ENCODE assay signal across 30 cellular contexts in genomic region chr4:85302193-85302736, GRCh38.
"Had no signal": no experiment of that assay in that cellular context is flagged by ENCODE, and none has a peak within 500 bp of the region (broad histone marks: within the 10 kb centered on the region; RNA-seq: fewer than 3 reads in every experiment).

No MANE protein-coding gene starts in this region.

- H3K4me1 ChIP-seq: adrenal gland, body of pancreas had no signal

- H3K27ac Mint-ChIP-seq: activated CD4-positive, alpha-beta memory T cell treated with anti-CD3 and anti-CD28 coated beads for 36 hours; activated CD4-positive, alpha-beta T cell treated with anti-CD3 and anti-CD28 coated beads for 36 hours; activated CD4-positive, alpha-beta T cell treated with anti-CD3 and anti-CD28 coated beads, Interleukin-2, amount 10 ng/mL, durations not matched to agents 24 days and 14 days; activated CD8-positive, alpha-beta memory T cell treated with anti-CD3 and anti-CD28 coated beads, Interleukin-2, amount 10 ng/mL, durations not matched to agents 7 days and 5 days; activated CD8-positive, alpha-beta T cell treated with anti-CD3 and anti-CD28 coated beads, Interleukin-2, amount 10 ng/mL, durations not matched to agents 7 days and 5 days; activated naive CD4-positive, alpha-beta T cell treated with anti-CD3 and anti-CD28 coated beads for 36 hours; activated naive CD4-positive, alpha-beta T cell treated with anti-CD3 and anti-CD28 coated beads, Interleukin-2, amount 50 U/mL, for 24 hours; activated naive CD8-positive, alpha-beta T cell treated with anti-CD3 and anti-CD28 coated beads for 36 hours; activated naive CD8-positive, alpha-beta T cell treated with anti-CD3 and anti-CD28 coated beads, Interleukin-2, amount 50 U/mL, for 24 hours; activated T-helper 1 cell treated with anti-CD3 and anti-CD28 coated beads, Interleukin-12 subunit alpha, Interleukin-12 subunit beta, Interleukin-2, Interleukin-4 antibody, amounts not matched to agents 30 ng/mL and 10 ng/mL and 1 ng/mL, durations not matched to agents 14 hours and 24 hours and 36 hours; activated T-helper 2 cell treated with anti-CD3 and anti-CD28 coated beads, Interferon-gamma antibody, Interleukin-2, Interleukin-4, amounts not matched to agents 10 μg/mL and 5 μg/mL and 100 μg/mL, durations not matched to agents 14 hours and 24 hours and 36 hours; effector memory CD8-positive, alpha-beta T cell; T-helper 17 cell; T-helper 2 cell treated with Interferon-gamma antibody and Interleukin-4, amounts not matched to agents 5 μg/mL and 100 μg/mL, for 36 hours had no signal

- H3K27ac ChIP-seq: adrenal gland, body of pancreas, epithelial cell of prostate, WERI-Rb-1 had no signal

- ATAC-seq: activated CD4-positive, alpha-beta T cell treated with anti-CD3 and anti-CD28 coated beads for 36 hours; activated CD8-positive, alpha-beta memory T cell treated with anti-CD3 and anti-CD28 coated beads, Interleukin-2, amount 10 ng/mL, durations not matched to agents 7 days and 5 days; activated CD8-positive, alpha-beta T cell treated with anti-CD3 and anti-CD28 coated beads, Interleukin-2, amount 10 ng/mL, durations not matched to agents 7 days and 5 days; activated naive CD8-positive, alpha-beta T cell treated with anti-CD3 and anti-CD28 coated beads, Interleukin-2, amount 50 U/mL, for 24 hours; body of pancreas; effector memory CD8-positive, alpha-beta T cell; T-helper 17 cell had no signal

- H3K4me1 Mint-ChIP-seq: activated CD4-positive, alpha-beta T cell treated with anti-CD3 and anti-CD28 coated beads for 36 hours; activated CD4-positive, alpha-beta T cell treated with anti-CD3 and anti-CD28 coated beads, Interleukin-2, amount 10 ng/mL, durations not matched to agents 24 days and 14 days; activated CD8-positive, alpha-beta memory T cell treated with anti-CD3 and anti-CD28 coated beads, Interleukin-2, amount 10 ng/mL, durations not matched to agents 7 days and 5 days; activated naive CD4-positive, alpha-beta T cell treated with anti-CD3 and anti-CD28 coated beads, Interleukin-2, amount 50 U/mL, for 24 hours; activated naive CD8-positive, alpha-beta T cell treated with anti-CD3 and anti-CD28 coated beads for 36 hours; activated naive CD8-positive, alpha-beta T cell treated with anti-CD3 and anti-CD28 coated beads, Interleukin-2, amount 50 U/mL, for 24 hours; T-helper 17 cell had no signal

- H3K36me3 ChIP-seq: adrenal gland, WERI-Rb-1 had no signal

- H3K27me3 ChIP-seq: adrenal gland, body of pancreas had no signal

- H3K27me3 Mint-ChIP-seq: activated CD4-positive, alpha-beta memory T cell treated with anti-CD3 and anti-CD28 coated beads for 36 hours; activated CD4-positive, alpha-beta T cell treated with anti-CD3 and anti-CD28 coated beads for 36 hours; activated CD4-positive, alpha-beta T cell treated with anti-CD3 and anti-CD28 coated beads, Interleukin-2, amount 10 ng/mL, durations not matched to agents 24 days and 14 days; activated CD8-positive, alpha-beta memory T cell treated with anti-CD3 and anti-CD28 coated beads, Interleukin-2, amount 10 ng/mL, durations not matched to agents 7 days and 5 days; activated naive CD4-positive, alpha-beta T cell treated with anti-CD3 and anti-CD28 coated beads, Interleukin-2, amount 50 U/mL, for 24 hours; activated naive CD8-positive, alpha-beta T cell treated with anti-CD3 and anti-CD28 coated beads for 36 hours; activated naive CD8-positive, alpha-beta T cell treated with anti-CD3 and anti-CD28 coated beads, Interleukin-2, amount 50 U/mL, for 24 hours; effector memory CD8-positive, alpha-beta T cell; T-helper 17 cell had no signal

- H3K4me3 Mint-ChIP-seq: activated CD4-positive, alpha-beta memory T cell treated with anti-CD3 and anti-CD28 coated beads for 36 hours; activated CD4-positive, alpha-beta T cell treated with anti-CD3 and anti-CD28 coated beads for 36 hours; activated CD4-positive, alpha-beta T cell treated with anti-CD3 and anti-CD28 coated beads, Interleukin-2, amount 10 ng/mL, durations not matched to agents 24 days and 14 days; activated CD8-positive, alpha-beta memory T cell treated with anti-CD3 and anti-CD28 coated beads, Interleukin-2, amount 10 ng/mL, durations not matched to agents 7 days and 5 days; activated CD8-positive, alpha-beta T cell treated with anti-CD3 and anti-CD28 coated beads, Interleukin-2, amount 10 ng/mL, durations not matched to agents 7 days and 5 days; activated naive CD4-positive, alpha-beta T cell treated with anti-CD3 and anti-CD28 coated beads for 36 hours; activated naive CD4-positive, alpha-beta T cell treated with anti-CD3 and anti-CD28 coated beads, Interleukin-2, amount 50 U/mL, for 24 hours; activated naive CD8-positive, alpha-beta T cell treated with anti-CD3 and anti-CD28 coated beads for 36 hours; activated naive CD8-positive, alpha-beta T cell treated with anti-CD3 and anti-CD28 coated beads, Interleukin-2, amount 50 U/mL, for 24 hours; activated T-helper 1 cell treated with anti-CD3 and anti-CD28 coated beads, Interleukin-12 subunit alpha, Interleukin-12 subunit beta, Interleukin-2, Interleukin-4 antibody, amounts not matched to agents 30 ng/mL and 10 ng/mL and 1 ng/mL, durations not matched to agents 14 hours and 24 hours and 36 hours; effector memory CD8-positive, alpha-beta T cell; T-helper 17 cell; T-helper 2 cell treated with Interferon-gamma antibody and Interleukin-4, amounts not matched to agents 5 μg/mL and 100 μg/mL, for 36 hours had no signal

- H3K9me3 ChIP-seq: body of pancreas had no signal

- DNase-seq: activated CD4-positive, alpha-beta memory T cell treated with anti-CD3 and anti-CD28 coated beads for 36 hours; activated CD4-positive, alpha-beta T cell treated with anti-CD3 and anti-CD28 coated beads for 36 hours; activated CD4-positive, alpha-beta T cell treated with anti-CD3 and anti-CD28 coated beads, Interleukin-2, amount 10 ng/mL, durations not matched to agents 24 days and 14 days; activated CD4-positive, CD25-positive, alpha-beta regulatory T cell; activated CD4-positive, CD25-positive, alpha-beta regulatory T cell treated with anti-CD3 and anti-CD28 coated beads, Interleukin-2, amount 50 U/mL, for 72 hours; activated CD8-positive, alpha-beta memory T cell treated with anti-CD3 and anti-CD28 coated beads, Interleukin-2, amount 10 ng/mL, durations not matched to agents 7 days and 5 days; activated CD8-positive, alpha-beta memory T cell treated with anti-CD3 and anti-CD28 coated beads, Interleukin-2, amount 50 U/mL, for 4 hours; activated CD8-positive, alpha-beta T cell treated with anti-CD3 and anti-CD28 coated beads, Interleukin-2, amount 10 ng/mL, durations not matched to agents 7 days and 5 days; activated effector memory CD4-positive, alpha-beta T cell treated with anti-CD3 and anti-CD28 coated beads, Interleukin-2, amount 50 U/mL, for 16 hours; activated naive CD4-positive, alpha-beta T cell treated with anti-CD3 and anti-CD28 coated beads for 36 hours; activated naive CD8-positive, alpha-beta T cell treated with anti-CD3 and anti-CD28 coated beads for 36 hours; activated naive CD8-positive, alpha-beta T cell treated with anti-CD3 and anti-CD28 coated beads, Interleukin-2, amount 50 U/mL, for 24 hours; activated T-cell treated with anti-CD3 and anti-CD28 coated beads, Interleukin-2, amount 50 U/mL, for 1 hour; activated T-cell treated with anti-CD3 and anti-CD28 coated beads, Interleukin-2, amount 50 U/mL, for 48 hours; adrenal gland; body of pancreas; cortex of kidney; dermis blood vessel endothelial cell; effector CD4-positive, alpha-beta T cell; effector memory CD8-positive, alpha-beta T cell; foreskin fibroblast; T-helper 1 cell; T-helper 17 cell; T1000; WERI-Rb-1 had no signal

- H3K4me3 ChIP-seq: adrenal gland, body of pancreas had no signal

- H3K36me3 Mint-ChIP-seq: activated CD4-positive, alpha-beta memory T cell treated with anti-CD3 and anti-CD28 coated beads for 36 hours; activated CD8-positive, alpha-beta memory T cell treated with anti-CD3 and anti-CD28 coated beads, Interleukin-2, amount 10 ng/mL, durations not matched to agents 7 days and 5 days; activated naive CD4-positive, alpha-beta T cell treated with anti-CD3 and anti-CD28 coated beads, Interleukin-2, amount 50 U/mL, for 24 hours; activated naive CD8-positive, alpha-beta T cell treated with anti-CD3 and anti-CD28 coated beads for 36 hours had no signal

- H3K9me3 Mint-ChIP-seq: activated CD4-positive, alpha-beta memory T cell treated with anti-CD3 and anti-CD28 coated beads for 36 hours; activated CD4-positive, alpha-beta T cell treated with anti-CD3 and anti-CD28 coated beads, Interleukin-2, amount 10 ng/mL, durations not matched to agents 24 days and 14 days; activated naive CD4-positive, alpha-beta T cell treated with anti-CD3 and anti-CD28 coated beads for 36 hours; activated naive CD4-positive, alpha-beta T cell treated with anti-CD3 and anti-CD28 coated beads, Interleukin-2, amount 50 U/mL, for 24 hours; activated naive CD8-positive, alpha-beta T cell treated with anti-CD3 and anti-CD28 coated beads for 36 hours; activated T-helper 1 cell treated with anti-CD3 and anti-CD28 coated beads, Interleukin-12 subunit alpha, Interleukin-12 subunit beta, Interleukin-2, Interleukin-4 antibody, amounts not matched to agents 30 ng/mL and 10 ng/mL and 1 ng/mL, durations not matched to agents 14 hours and 24 hours and 36 hours; activated T-helper 2 cell treated with anti-CD3 and anti-CD28 coated beads, Interferon-gamma antibody, Interleukin-2, Interleukin-4, amounts not matched to agents 10 μg/mL and 5 μg/mL and 100 μg/mL, durations not matched to agents 14 hours and 24 hours and 36 hours; T-helper 2 cell treated with Interferon-gamma antibody and Interleukin-4, amounts not matched to agents 5 μg/mL and 100 μg/mL, for 36 hours had no signal
